In genomic region chr5:163505049-163505474, GRCh38 we compare ENCODE assay signal across 8 cellular contexts. TPM values are rescaled to one million over a fixed set of nuclear protein-coding genes. Genes with fewer than 3 reads are reported as not detected.
DNase-seq lines count a peak whose midpoint lies in the region; ATAC-seq and TF ChIP-seq lines count a peak whose summit lies in the region.

No MANE protein-coding gene starts in this region.

- H3K4me3 ChIP-seq in PC-9 (peak overlapping the region; percentile 92), esophagus muscularis mucosa (peak overlapping the region; percentile 65 to 87 (median 83)), parathyroid adenoma (ENCODE audit: low read depth, low read length) (peak overlapping the region; percentile 81)

- BruUV-seq in PC-9 (replicated peaks; lab: Mats Ljungman, UMichigan): TSS peak; percentile 85

- intact Hi-C loops in PC-9 (cut with micrococcal nuclease; ENCODE audit: unreplicated experiment) (loop anchor here (1.0 to 2.0 kb wide), 2 partner anchors 45 to 68 kb away; partner anchors contain the start of genes CCNG1, HMMR and NUDCD2), esophagus muscularis mucosa (cut with DNase I) (no loop called here)

- peak overlapping the region; percentile 77 for H2AFZ ChIP-seq in PC-9
- H2AFZ ChIP-seq in parathyroid adenoma: peak overlapping the region; percentile 71

- DNase-seq in PC-9 (no peak), esophagus muscularis mucosa (ENCODE audit: extremely low spot score) (no peak), NCI-H526 (lab: John Stamatoyannopoulos, UW) (no peak), NCI-H2029 treated with DMSO at 0.1 percent for 48 hours (lab: John Stamatoyannopoulos, UW) (no peak)
- no peak for DNase-seq in activated CD8-positive, alpha-beta memory T cell treated with anti-CD3 and anti-CD28 coated beads, Interleukin-2, amount 50 U/mL, for 48 hours
- no peak for DNase-seq in activated CD4-positive, alpha-beta T cell treated with anti-CD3 and anti-CD28 coated beads, Interleukin-2, amount 50 U/mL, for 1 hour

- peak overlapping the region; percentile 72 for H3K27ac ChIP-seq in PC-9
- peak overlapping the region; percentile 92 to 98 (median 97) for H3K27ac ChIP-seq in esophagus muscularis mucosa (replicated peaks in 1 of 4)
- H3K27ac ChIP-seq in parathyroid adenoma: peak overlapping the region; percentile 91

- ATAC-seq in GM19397 (IDR thresholded peaks at IDR 0.05; ENCODE audit: unreplicated experiment): peak; percentile 0

- H3K9me2 ChIP-seq in PC-9 (ENCODE audit: insufficient read depth): no peaks in the 10 kb centered on the region

- H3K79me2 ChIP-seq in PC-9 (ENCODE audit: low read depth) (peaks cover 42% of the 10 kb centered on the region), parathyroid adenoma (peaks cover 14% of the 10 kb centered on the region)

- TF ChIP-seq CTCF in PC-9 (conservative IDR thresholded peaks at IDR 0.05) (no peak), esophagus muscularis mucosa (IDR thresholded peaks at IDR 0.05) (no peak), parathyroid adenoma (IDR thresholded peaks at IDR 0.05) (no peak)

- H3K4me1 ChIP-seq in PC-9 (replicated peaks; ENCODE audit: insufficient read depth): peaks cover 29% of the 10 kb centered on the region
- H3K4me1 ChIP-seq in esophagus muscularis mucosa: peaks cover 25 to 62% (median 56%) of the 10 kb centered on the region in 4 donors
- H3K4me1 ChIP-seq in parathyroid adenoma: peaks cover 16% of the 10 kb centered on the region

- under 1% methylated on average over 12 of the region's 12 CpGs for WGBS in esophagus muscularis mucosa

- peak overlapping the region; percentile 98 for H3K4me2 ChIP-seq in PC-9
- H3K4me2 ChIP-seq in parathyroid adenoma (ENCODE audit: low read length): peak overlapping the region; percentile 95

- TF ChIP-seq EP300 in esophagus muscularis mucosa (IDR thresholded peaks at IDR 0.05): no peak

- peaks cover 22% of the 10 kb centered on the region for H3F3A ChIP-seq in PC-9 (ENCODE audit: insufficient read depth, low read depth)

- peak overlapping the region; percentile 3 for H3K9ac ChIP-seq in parathyroid adenoma

- POLR2A ChIA-PET in PC-9 (lab: Charles Lee; ENCODE audit: unreplicated experiment): interaction anchor here (0.6 to 1.1 kb wide), 5 partner anchors 13 to 130 kb away, joined by 3 to 12 read pairs (median 4); partner anchors contain the start of genes CCNG1, HMMR and NUDCD2

- CTCF ChIA-PET in PC-9 (lab: Charles Lee): no interaction called here

- H3K9me3 ChIP-seq in PC-9 (ENCODE audit: insufficient read depth, low read depth): no peaks in the 10 kb centered on the region
- no peaks in the 10 kb centered on the region for H3K9me3 ChIP-seq in esophagus muscularis mucosa
- H3K9me3 ChIP-seq in parathyroid adenoma (ENCODE audit: control insufficient read depth, low read length): no peaks in the 10 kb centered on the region

- TF ChIP-seq POLR2A in esophagus muscularis mucosa (IDR thresholded peaks at IDR 0.05; ENCODE audit: low read depth): no peak

- H4K20me1 ChIP-seq in PC-9 (ENCODE audit: insufficient read depth): 0 out of 2 replicates have a peak, but pooled peaks cover 12% of the 10 kb centered on the region

- H3K36me3 ChIP-seq in PC-9 (ENCODE audit: low read depth): no peaks in the 10 kb centered on the region
- no peaks in the 10 kb centered on the region for H3K36me3 ChIP-seq in esophagus muscularis mucosa
- no peaks in the 10 kb centered on the region for H3K36me3 ChIP-seq in parathyroid adenoma (ENCODE audit: control insufficient read depth, insufficient read depth, low read length)

- no peaks in the 10 kb centered on the region for H3K27me3 ChIP-seq in PC-9 (ENCODE audit: insufficient read depth, low read depth)
- H3K27me3 ChIP-seq in esophagus muscularis mucosa: no peaks in the 10 kb centered on the region
- H3K27me3 ChIP-seq in parathyroid adenoma (ENCODE audit: control insufficient read depth, insufficient read depth, low read length): no peaks in the 10 kb centered on the region

RNA-seq across cellular contexts. Expression of gene MAT2B, which starts 0.4 kb away (rescaled TPM):
- total RNA-seq in PC-9 (2021) (46.3 and 66.2 TPM in 2 replicates), esophagus muscularis mucosa (10 to 100 TPM; 42.5 to 60.8 (median 52.5) TPM)

RNA-seq across cellular contexts. Expression of gene HMMR, which starts 44.6 kb away (rescaled TPM):
- total RNA-seq in PC-9 (2021): 83.9 and 94.5 TPM in 2 replicates
- under 1 TPM in 3 of 4 donors, not detected in 1; 0.17 to 0.57 (median 0.26) TPM for total RNA-seq in esophagus muscularis mucosa

RNA-seq across cellular contexts. Expression of gene NUDCD2, which starts 45.2 kb away (rescaled TPM):
- total RNA-seq in PC-9 (2021) (68.6 and 71.6 TPM in 2 replicates), esophagus muscularis mucosa (10 to 100 TPM in 1 of 4 donors, 1 to 10 TPM in 3; 7.6 to 12.5 (median 9.7) TPM)

Comparison
In these comparisons a context has a peak if more than half of its experiments do, and no peak if none do; other contexts are left out.
1. RNA of gene HMMR, which starts 44.6 kb away (total RNA-seq): 83.9 to 94.5 TPM in PC-9; 0.17 to 0.57 TPM in esophagus muscularis mucosa; every median in the first group is over 10 times any median in the second.
2. Peak in every context shown above with its lines, with median percentiles within 50 percentile points of each other: H3K27ac ChIP-seq and H3K4me3 ChIP-seq.